Comparison of ENCODE assay signal across 1 cellular context in the genomic region with DNA sequence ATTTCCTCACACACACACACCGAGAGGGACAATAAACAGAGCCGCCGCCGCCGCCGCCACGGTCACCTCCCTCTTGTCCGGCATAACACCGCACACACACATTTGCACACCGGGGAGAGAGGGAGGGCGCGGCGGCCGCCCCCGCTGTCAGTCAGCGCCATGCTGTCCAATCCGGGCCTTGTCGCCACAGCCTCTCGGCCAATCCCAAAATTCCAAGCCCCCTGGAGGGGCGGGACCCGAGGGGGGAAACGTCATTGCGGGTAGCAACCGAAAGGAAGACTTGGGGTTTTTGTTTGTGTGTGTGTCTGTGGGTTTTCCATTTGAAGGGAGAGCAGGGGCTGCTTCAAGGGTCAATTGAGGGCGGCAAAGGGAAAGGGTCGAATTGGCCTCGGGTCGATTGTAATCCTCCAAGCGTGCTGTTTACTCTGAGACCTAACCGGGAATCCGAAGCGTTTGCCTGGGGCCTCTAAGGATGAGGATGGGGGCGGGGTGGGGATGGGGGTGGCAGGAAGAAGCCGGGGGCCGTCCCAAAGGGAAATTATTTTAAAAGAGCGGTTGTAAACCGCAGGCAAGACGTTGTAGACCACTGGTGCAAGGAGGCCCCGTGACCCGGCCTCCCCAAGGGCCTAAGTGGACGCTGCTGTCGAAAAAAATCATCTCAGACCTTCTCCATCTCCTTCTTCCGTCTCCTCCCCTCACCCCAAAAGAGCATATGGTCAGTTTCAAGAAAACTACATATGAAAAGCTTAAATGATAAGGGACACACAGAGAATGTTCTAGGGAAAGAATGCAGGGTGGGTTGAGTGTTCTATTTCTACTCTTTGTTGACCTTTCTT.
A peak's percentile ranks its signal among the peaks of the same experiment; 100 is the strongest.
TF ChIP-seq lines count a peak whose summit lies in the region.

A gene with protein sequence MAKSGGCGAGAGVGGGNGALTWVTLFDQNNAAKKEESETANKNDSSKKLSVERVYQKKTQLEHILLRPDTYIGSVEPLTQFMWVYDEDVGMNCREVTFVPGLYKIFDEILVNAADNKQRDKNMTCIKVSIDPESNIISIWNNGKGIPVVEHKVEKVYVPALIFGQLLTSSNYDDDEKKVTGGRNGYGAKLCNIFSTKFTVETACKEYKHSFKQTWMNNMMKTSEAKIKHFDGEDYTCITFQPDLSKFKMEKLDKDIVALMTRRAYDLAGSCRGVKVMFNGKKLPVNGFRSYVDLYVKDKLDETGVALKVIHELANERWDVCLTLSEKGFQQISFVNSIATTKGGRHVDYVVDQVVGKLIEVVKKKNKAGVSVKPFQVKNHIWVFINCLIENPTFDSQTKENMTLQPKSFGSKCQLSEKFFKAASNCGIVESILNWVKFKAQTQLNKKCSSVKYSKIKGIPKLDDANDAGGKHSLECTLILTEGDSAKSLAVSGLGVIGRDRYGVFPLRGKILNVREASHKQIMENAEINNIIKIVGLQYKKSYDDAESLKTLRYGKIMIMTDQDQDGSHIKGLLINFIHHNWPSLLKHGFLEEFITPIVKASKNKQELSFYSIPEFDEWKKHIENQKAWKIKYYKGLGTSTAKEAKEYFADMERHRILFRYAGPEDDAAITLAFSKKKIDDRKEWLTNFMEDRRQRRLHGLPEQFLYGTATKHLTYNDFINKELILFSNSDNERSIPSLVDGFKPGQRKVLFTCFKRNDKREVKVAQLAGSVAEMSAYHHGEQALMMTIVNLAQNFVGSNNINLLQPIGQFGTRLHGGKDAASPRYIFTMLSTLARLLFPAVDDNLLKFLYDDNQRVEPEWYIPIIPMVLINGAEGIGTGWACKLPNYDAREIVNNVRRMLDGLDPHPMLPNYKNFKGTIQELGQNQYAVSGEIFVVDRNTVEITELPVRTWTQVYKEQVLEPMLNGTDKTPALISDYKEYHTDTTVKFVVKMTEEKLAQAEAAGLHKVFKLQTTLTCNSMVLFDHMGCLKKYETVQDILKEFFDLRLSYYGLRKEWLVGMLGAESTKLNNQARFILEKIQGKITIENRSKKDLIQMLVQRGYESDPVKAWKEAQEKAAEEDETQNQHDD (N-terminal part only) (minus strand): TSS at position 98 of the 836 bp plus-strand sequence. CDS start 610 bp downstream, outside the sequence.

TF ChIP-seq in K562, 482 proteins besides CTCF, POLR2A, EP300 and RAD21 (continued from another document and continues in another):
- TF ChIP-seq, protein P1, sequence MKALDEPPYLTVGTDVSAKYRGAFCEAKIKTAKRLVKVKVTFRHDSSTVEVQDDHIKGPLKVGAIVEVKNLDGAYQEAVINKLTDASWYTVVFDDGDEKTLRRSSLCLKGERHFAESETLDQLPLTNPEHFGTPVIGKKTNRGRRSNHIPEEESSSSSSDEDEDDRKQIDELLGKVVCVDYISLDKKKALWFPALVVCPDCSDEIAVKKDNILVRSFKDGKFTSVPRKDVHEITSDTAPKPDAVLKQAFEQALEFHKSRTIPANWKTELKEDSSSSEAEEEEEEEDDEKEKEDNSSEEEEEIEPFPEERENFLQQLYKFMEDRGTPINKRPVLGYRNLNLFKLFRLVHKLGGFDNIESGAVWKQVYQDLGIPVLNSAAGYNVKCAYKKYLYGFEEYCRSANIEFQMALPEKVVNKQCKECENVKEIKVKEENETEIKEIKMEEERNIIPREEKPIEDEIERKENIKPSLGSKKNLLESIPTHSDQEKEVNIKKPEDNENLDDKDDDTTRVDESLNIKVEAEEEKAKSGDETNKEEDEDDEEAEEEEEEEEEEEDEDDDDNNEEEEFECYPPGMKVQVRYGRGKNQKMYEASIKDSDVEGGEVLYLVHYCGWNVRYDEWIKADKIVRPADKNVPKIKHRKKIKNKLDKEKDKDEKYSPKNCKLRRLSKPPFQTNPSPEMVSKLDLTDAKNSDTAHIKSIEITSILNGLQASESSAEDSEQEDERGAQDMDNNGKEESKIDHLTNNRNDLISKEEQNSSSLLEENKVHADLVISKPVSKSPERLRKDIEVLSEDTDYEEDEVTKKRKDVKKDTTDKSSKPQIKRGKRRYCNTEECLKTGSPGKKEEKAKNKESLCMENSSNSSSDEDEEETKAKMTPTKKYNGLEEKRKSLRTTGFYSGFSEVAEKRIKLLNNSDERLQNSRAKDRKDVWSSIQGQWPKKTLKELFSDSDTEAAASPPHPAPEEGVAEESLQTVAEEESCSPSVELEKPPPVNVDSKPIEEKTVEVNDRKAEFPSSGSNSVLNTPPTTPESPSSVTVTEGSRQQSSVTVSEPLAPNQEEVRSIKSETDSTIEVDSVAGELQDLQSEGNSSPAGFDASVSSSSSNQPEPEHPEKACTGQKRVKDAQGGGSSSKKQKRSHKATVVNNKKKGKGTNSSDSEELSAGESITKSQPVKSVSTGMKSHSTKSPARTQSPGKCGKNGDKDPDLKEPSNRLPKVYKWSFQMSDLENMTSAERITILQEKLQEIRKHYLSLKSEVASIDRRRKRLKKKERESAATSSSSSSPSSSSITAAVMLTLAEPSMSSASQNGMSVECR (CRISPR knock-in tag; IDR thresholded peaks at IDR 0.05): no peak
- TF ChIP-seq ZNF445 (CRISPR knock-in tag; IDR thresholded peaks at IDR 0.05; ENCODE audit: low read depth) (no peak), MEF2A (IDR thresholded peaks at IDR 0.05; ENCODE audit: control insufficient read depth, low read depth, low read length) (no peak), SMAD2 (IDR thresholded peaks at IDR 0.05; ENCODE audit: low read depth, low read length) (no peak), GATA2 (CRISPR knock-in tag; IDR thresholded peaks at IDR 0.05) (no peak), FOXM1 (IDR thresholded peaks at IDR 0.05; ENCODE audit: low read depth) (0 out of 2 replicates have a peak, but pooled peaks have one; percentile 9), FOXM1 (CRISPR knock-in tag; IDR thresholded peaks at IDR 0.05; ENCODE audit: low read depth) (no peak), GABPB1 (CRISPR knock-in tag; IDR thresholded peaks at IDR 0.05) (no peak; the same call in 1 of the 2 replicates), ZNF830 (CRISPR knock-in tag; IDR thresholded peaks at IDR 0.05) (no peak), STAT5A (IDR thresholded peaks at IDR 0.05; ENCODE audit: borderline replicate concordance, low read length) (no peak), ZFPM2 (CRISPR knock-in tag; IDR thresholded peaks at IDR 0.05) (no peak), FOS (IDR thresholded peaks at IDR 0.05; ENCODE audit: extremely low read depth, insufficient read length) (peak; percentile 96), ZSCAN29 (IDR thresholded peaks at IDR 0.05) (no peak), SLC30A9 (CRISPR knock-in tag; IDR thresholded peaks at IDR 0.05) (no peak), FOXK1 (CRISPR knock-in tag; IDR thresholded peaks at IDR 0.05; ENCODE audit: borderline replicate concordance) (peak; percentile 21; the same call in 1 of the 2 replicates), TAF7 (tag; IDR thresholded peaks at IDR 0.05) (no peak; the same call in 1 of the 2 replicates), KLF6 (CRISPR knock-in tag; IDR thresholded peaks at IDR 0.05; ENCODE audit: borderline replicate concordance) (no peak), KLF16 (IDR thresholded peaks at IDR 0.05) (no peak), ARHGAP35 (IDR thresholded peaks at IDR 0.05; ENCODE audit: partially characterized antibody) (no peak), ESRRB (CRISPR knock-in tag; IDR thresholded peaks at IDR 0.05; ENCODE audit: borderline replicate concordance) (no peak), KAT2B (IDR thresholded peaks at IDR 0.05; ENCODE audit: low read depth, low read length) (no peak), C11orf30 (IDR thresholded peaks at IDR 0.05; ENCODE audit: low read depth) (no peak), NR2F6 (CRISPR knock-in tag; IDR thresholded peaks at IDR 0.05) (no peak), MTA2 (IDR thresholded peaks at IDR 0.05; ENCODE audit: low read depth) (no peak), RCOR1 (IDR thresholded peaks at IDR 0.05; ENCODE audit: borderline replicate concordance in 1 of 2, low read depth in 2 of 2, low read length in 2 of 2) (no peak; a peak in 1 of 4 replicates), ASH1L (IDR thresholded peaks at IDR 0.05; ENCODE audit: borderline replicate concordance, low read depth, partially characterized antibody) (peak; percentile 92), KAT7 (CRISPR knock-in tag; IDR thresholded peaks at IDR 0.05; ENCODE audit: borderline replicate concordance) (no peak), ZNF274 (IDR thresholded peaks at IDR 0.05; ENCODE audit: borderline replicate concordance, low read depth, low read length) (no peak), SMARCA4 (IDR thresholded peaks at IDR 0.05) (no peak), E2F3 (CRISPR knock-in tag; IDR thresholded peaks at IDR 0.05) (no peak)
- TF ChIP-seq, protein P2, sequence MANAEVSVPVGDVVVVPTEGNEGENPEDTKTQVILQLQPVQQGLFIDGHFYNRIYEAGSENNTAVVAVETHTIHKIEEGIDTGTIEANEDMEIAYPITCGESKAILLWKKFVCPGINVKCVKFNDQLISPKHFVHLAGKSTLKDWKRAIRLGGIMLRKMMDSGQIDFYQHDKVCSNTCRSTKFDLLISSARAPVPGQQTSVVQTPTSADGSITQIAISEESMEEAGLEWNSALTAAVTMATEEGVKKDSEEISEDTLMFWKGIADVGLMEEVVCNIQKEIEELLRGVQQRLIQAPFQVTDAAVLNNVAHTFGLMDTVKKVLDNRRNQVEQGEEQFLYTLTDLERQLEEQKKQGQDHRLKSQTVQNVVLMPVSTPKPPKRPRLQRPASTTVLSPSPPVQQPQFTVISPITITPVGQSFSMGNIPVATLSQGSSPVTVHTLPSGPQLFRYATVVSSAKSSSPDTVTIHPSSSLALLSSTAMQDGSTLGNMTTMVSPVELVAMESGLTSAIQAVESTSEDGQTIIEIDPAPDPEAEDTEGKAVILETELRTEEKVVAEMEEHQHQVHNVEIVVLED (CRISPR knock-in tag; IDR thresholded peaks at IDR 0.05): no peak
- TF ChIP-seq, protein P3, sequence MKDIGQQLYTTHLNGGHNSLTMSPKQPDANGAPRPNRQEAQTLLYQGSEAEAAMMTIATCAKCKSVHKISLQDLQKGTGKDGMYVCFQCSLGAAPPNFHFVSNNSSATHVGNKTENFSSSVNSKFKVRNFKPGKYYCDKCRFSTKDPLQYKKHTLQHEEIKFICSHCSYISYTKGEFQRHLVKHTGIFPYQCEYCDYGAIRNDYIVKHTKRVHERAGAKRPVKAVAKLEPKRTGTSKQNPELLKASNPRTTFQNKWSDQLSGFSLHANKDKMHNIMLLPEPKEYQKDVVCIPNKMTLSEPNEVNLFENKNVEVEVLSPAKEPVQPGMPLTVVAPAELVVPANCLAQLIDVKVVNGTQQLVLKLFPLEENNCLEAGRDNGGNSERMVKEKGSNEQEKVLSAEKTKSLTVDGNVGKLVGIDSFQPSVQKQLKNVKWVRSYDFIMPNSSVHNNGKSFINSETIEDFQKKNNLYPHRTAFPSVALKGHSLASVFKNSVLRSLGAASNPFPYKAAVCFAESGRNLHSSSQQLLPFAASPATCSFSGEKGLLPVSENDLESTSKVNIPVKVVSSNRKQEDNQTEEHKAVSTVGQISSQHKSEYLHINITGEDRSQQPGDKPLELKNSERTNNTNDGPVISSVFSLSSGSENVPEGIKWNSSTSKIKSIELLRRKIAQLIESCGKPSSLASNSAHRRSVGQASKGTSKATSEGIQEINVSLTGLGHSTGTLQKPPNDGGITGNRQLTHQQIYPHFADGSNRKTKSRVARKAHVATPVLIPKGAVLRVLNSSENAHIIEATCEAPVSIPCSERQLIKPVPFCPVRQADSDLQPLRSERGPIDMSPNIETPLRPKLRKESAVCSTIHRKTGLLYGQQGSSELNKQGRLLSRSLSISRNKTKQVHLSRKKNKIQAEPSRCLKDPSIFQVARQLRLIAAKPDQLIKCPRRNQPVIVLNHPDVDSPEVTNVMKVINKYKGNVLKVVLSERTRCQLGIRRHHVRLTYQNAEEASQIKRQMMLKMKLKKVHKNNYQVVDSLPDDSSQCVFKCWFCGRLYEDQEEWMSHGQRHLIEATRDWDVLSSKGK (CRISPR knock-in tag; IDR thresholded peaks at IDR 0.05): no peak
- TF ChIP-seq, protein P4, sequence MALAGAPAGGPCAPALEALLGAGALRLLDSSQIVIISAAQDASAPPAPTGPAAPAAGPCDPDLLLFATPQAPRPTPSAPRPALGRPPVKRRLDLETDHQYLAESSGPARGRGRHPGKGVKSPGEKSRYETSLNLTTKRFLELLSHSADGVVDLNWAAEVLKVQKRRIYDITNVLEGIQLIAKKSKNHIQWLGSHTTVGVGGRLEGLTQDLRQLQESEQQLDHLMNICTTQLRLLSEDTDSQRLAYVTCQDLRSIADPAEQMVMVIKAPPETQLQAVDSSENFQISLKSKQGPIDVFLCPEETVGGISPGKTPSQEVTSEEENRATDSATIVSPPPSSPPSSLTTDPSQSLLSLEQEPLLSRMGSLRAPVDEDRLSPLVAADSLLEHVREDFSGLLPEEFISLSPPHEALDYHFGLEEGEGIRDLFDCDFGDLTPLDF (CRISPR knock-in tag; IDR thresholded peaks at IDR 0.05): no peak
- TF ChIP-seq, protein P5, sequence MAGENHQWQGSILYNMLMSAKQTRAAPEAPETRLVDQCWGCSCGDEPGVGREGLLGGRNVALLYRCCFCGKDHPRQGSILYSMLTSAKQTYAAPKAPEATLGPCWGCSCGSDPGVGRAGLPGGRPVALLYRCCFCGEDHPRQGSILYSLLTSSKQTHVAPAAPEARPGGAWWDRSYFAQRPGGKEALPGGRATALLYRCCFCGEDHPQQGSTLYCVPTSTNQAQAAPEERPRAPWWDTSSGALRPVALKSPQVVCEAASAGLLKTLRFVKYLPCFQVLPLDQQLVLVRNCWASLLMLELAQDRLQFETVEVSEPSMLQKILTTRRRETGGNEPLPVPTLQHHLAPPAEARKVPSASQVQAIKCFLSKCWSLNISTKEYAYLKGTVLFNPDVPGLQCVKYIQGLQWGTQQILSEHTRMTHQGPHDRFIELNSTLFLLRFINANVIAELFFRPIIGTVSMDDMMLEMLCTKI (IDR thresholded peaks at IDR 0.05; ENCODE audit: partially characterized antibody): no peak
- TF ChIP-seq, protein P6, sequence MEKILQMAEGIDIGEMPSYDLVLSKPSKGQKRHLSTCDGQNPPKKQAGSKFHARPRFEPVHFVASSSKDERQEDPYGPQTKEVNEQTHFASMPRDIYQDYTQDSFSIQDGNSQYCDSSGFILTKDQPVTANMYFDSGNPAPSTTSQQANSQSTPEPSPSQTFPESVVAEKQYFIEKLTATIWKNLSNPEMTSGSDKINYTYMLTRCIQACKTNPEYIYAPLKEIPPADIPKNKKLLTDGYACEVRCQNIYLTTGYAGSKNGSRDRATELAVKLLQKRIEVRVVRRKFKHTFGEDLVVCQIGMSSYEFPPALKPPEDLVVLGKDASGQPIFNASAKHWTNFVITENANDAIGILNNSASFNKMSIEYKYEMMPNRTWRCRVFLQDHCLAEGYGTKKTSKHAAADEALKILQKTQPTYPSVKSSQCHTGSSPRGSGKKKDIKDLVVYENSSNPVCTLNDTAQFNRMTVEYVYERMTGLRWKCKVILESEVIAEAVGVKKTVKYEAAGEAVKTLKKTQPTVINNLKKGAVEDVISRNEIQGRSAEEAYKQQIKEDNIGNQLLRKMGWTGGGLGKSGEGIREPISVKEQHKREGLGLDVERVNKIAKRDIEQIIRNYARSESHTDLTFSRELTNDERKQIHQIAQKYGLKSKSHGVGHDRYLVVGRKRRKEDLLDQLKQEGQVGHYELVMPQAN (IDR thresholded peaks at IDR 0.05; ENCODE audit: borderline replicate concordance): no peak
- TF ChIP-seq, protein P7, sequence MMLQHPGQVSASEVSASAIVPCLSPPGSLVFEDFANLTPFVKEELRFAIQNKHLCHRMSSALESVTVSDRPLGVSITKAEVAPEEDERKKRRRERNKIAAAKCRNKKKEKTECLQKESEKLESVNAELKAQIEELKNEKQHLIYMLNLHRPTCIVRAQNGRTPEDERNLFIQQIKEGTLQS (IDR thresholded peaks at IDR 0.05): 0 out of 2 replicates have a peak, but pooled peaks have one; percentile 28
- TF ChIP-seq, protein P7 (CRISPR knock-in tag; conservative IDR thresholded peaks at IDR 0.05): no peak
